In the genomic region with DNA sequence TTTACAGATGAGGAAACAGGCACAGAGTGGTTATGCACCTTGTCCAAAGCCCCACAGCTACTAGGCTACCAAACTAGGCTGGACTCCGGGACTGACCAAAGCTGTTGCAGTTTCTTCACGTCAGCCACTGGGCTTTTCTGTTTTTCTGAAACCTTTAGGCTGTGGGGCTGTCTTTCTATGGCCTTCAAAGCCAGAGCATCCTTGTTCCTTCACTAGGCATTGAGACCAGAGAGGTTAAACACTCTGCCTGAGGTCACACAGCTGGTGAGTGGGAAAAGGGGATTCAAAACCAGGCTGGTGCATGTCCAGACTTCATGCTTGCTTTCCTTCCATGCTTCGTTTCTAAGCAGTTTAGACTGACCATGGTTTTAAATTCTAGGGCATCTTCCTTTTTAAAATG, we compare ENCODE assay signal across 15 cellular contexts.
A peak's percentile ranks its signal among the peaks of the same experiment; 100 is the strongest.
DNase-seq lines count a peak whose midpoint lies in the region; ATAC-seq, FAIRE-seq and TF ChIP-seq lines count a peak whose summit lies in the region.
"Had no signal": no experiment of that assay in that cellular context is flagged by ENCODE, and none has a peak within 500 bp of the region (broad histone marks: within the 10 kb centered on the region; RNA-seq: fewer than 3 reads in every experiment).

No MANE protein-coding gene starts in this region.

- H3K36me3 ChIP-seq in mesendoderm (ENCODE audit: control insufficient read depth, insufficient read depth, low read length) (no peaks in the 10 kb centered on the region), testis (ENCODE audit: low read depth, missing control alignments) (no peaks in the 10 kb centered on the region)

- no peaks in the 10 kb centered on the region for H3K79me2 ChIP-seq in mesendoderm (ENCODE audit: control insufficient read depth, insufficient read depth, low read length)

- no peak overlapping the region for H2BK15ac ChIP-seq in mesendoderm (replicated peaks; ENCODE audit: low read depth)

- H3K23ac ChIP-seq in mesendoderm (ENCODE audit: low read length), result no peak overlapping the region

- H3K9ac ChIP-seq in mesendoderm (ENCODE audit: low read length), result no peak overlapping the region

- H4K8ac ChIP-seq in mesendoderm (ENCODE audit: low read depth, low read length), result no peak overlapping the region

- TF ChIP-seq CTCF in A549 (IDR thresholded peaks at IDR 0.05) (no peak), C4-2B (conservative IDR thresholded peaks at IDR 0.05) (no peak), testis (IDR thresholded peaks at IDR 0.05) (no peak)

- H3K9me3 ChIP-seq in A549 (no peaks in the 10 kb centered on the region), testis (no peaks in the 10 kb centered on the region)
- H3K9me3 ChIP-seq: Caco-2 had no signal

- H3K4me2 ChIP-seq in A549, result peak overlapping the region; percentile 59; the same call in 2 of the 3 replicates
- H3K4me2 ChIP-seq in mesendoderm (ENCODE audit: low read length), result no peak overlapping the region

- H3K4me3 ChIP-seq in A549 (no peak overlapping the region), mesendoderm (ENCODE audit: low read length) (no peak overlapping the region), testis (no peak overlapping the region)

- H3K56ac ChIP-seq in mesendoderm (ENCODE audit: low read length), result no peak overlapping the region

- peak overlapping the region; percentile 10 for H2AK5ac ChIP-seq in mesendoderm (ENCODE audit: low read length)

- 85% methylated on average over 3 of the region's 3 CpGs for WGBS in A549 (ENCODE audit: missing lambda C conversion rate)
- WGBS in mesendoderm (ENCODE audit: extremely low coverage, insufficient coverage, low lambda C conversion rate), result no CpG with 5 or more reads among the region's 3 CpGs
- WGBS in testis, 2 donors, result 52 to 70% methylated on average over 3 of the region's 3 CpGs

- H3K27me3 ChIP-seq in mesendoderm (ENCODE audit: insufficient read depth, low read length, poor library complexity), result no peaks in the 10 kb centered on the region
- no peaks in the 10 kb centered on the region for H3K27me3 ChIP-seq in testis

- H3K27ac ChIP-seq in A549 (peak overlapping the region; percentile 73 to 76; a peak in 4 of 6 replicates), C4-2B (peak overlapping the region; percentile 37; the same call in 1 of the 2 replicates), mesendoderm (ENCODE audit: low read depth, low read length) (no peak overlapping the region), testis (peak overlapping the region; percentile 9 to 42)

- FAIRE-seq in A549 (lab: Jason Lieb, UNC), result no peak
- FAIRE-seq: GM12892, H54 had no signal

- no peak overlapping the region for H2BK5ac ChIP-seq in mesendoderm (ENCODE audit: low read length)

- DNase-seq in A549 (ENCODE audit: low read depth in 1 of 2, low spot score in 1 of 2) (no peak), mesendoderm (no peak), testis (no peak), T1000 (lab: John Stamatoyannopoulos, UW) (no peak), NCI-H446 treated with DMSO at 0.1 percent for 48 hours (lab: John Stamatoyannopoulos, UW) (no peak)
- DNase-seq: Caco-2; CD8-positive, alpha-beta memory T cell; DND-41; GDM1 had no signal

- H3K79me1 ChIP-seq in mesendoderm (ENCODE audit: low read length), result no peaks in the 10 kb centered on the region

- peaks cover 49% of the 10 kb centered on the region for H3K4me1 ChIP-seq in A549
- peaks cover 12% of the 10 kb centered on the region for H3K4me1 ChIP-seq in mesendoderm (ENCODE audit: control insufficient read depth, low read depth, low read length)
- H3K4me1 ChIP-seq in testis, result peaks cover 46% of the 10 kb centered on the region
- H3K4me1 ChIP-seq: Caco-2 had no signal

- no peak overlapping the region for H4K5ac ChIP-seq in mesendoderm (ENCODE audit: low read length)

- ATAC-seq in A549 (no peak), HG03457 (IDR thresholded peaks at IDR 0.05; ENCODE audit: unreplicated experiment) (no peak), GM19035 (IDR thresholded peaks at IDR 0.05; ENCODE audit: unreplicated experiment) (no peak)
- ATAC-seq: HCT116 had no signal

- no peak for TF ChIP-seq RAD21 in A549 (conservative IDR thresholded peaks at IDR 0.05 in 1 of 2, IDR thresholded peaks at IDR 0.05 in 1 of 2)

- CTCF ChIA-PET in A549 (lab: Yijun Ruan, JAX), result interaction anchor here (1.8 kb wide), 1 partner anchor 9 kb away, joined by 4 read pairs; no protein-coding TSS in a partner anchor

- H2BK120ac ChIP-seq in mesendoderm (ENCODE audit: low read depth, low read length), result peak overlapping the region; percentile 7

- no peak for TF ChIP-seq EP300 in A549 (IDR thresholded peaks at IDR 0.05)

- H3K18ac ChIP-seq in mesendoderm (ENCODE audit: low read length), result no peak overlapping the region

- intact Hi-C loops in testis (cut with DNase I; ENCODE audit: low total_unique reads), result no loop called here

- TF ChIP-seq POLR2A in A549 (IDR thresholded peaks at IDR 0.05; ENCODE audit: low read length) (no peak), testis (IDR thresholded peaks at IDR 0.05) (no peak)

- POLR2A ChIA-PET in A549 (lab: Yijun Ruan, JAX), result no interaction called here

- peak overlapping the region; percentile 49 for H3K4ac ChIP-seq in mesendoderm (ENCODE audit: low read depth, low read length)

TF ChIP-seq in A549, 52 proteins besides CTCF, POLR2A, EP300 and RAD21:
- TF ChIP-seq NPAS2 (CRISPR knock-in tag; IDR thresholded peaks at IDR 0.05; ENCODE audit: borderline replicate concordance), result no peak
- peak; percentile 26 for TF ChIP-seq ZFP36 (IDR thresholded peaks at IDR 0.05; ENCODE audit: borderline replicate concordance, partially characterized antibody)
